ENCODE assay signal across 15 cellular contexts in genomic region chr18:48875314-48875941, GRCh38.
DNase-seq lines count a peak whose midpoint lies in the region; ATAC-seq, FAIRE-seq and TF ChIP-seq lines count a peak whose summit lies in the region.
"Had no signal": no experiment of that assay in that cellular context is flagged by ENCODE, and none has a peak within 500 bp of the region (broad histone marks: within the 10 kb centered on the region; RNA-seq: fewer than 3 reads in every experiment).

No MANE protein-coding gene starts in this region.

- H2AFZ ChIP-seq in GM23338 (peak overlapping the region; percentile 83), trophoblast cell (ENCODE audit: insufficient read depth, low read length, poor library complexity) (no peak overlapping the region)

- no peak overlapping the region for H3K4me3 ChIP-seq in GM23338
- no peak overlapping the region for H3K4me3 ChIP-seq in Panc1 (ENCODE audit: low read depth in 2 of 2, low read length in 2 of 2)
- H3K4me3 ChIP-seq in kidney (ENCODE audit: low read length in 2 of 2) = no peak overlapping the region
- H3K4me3 ChIP-seq in trophoblast cell (ENCODE audit: low read depth, low read length) = no peak overlapping the region
- H3K4me3 ChIP-seq: MG63 had no signal

- H3K4me2 ChIP-seq in GM23338 (no peak overlapping the region), trophoblast cell (ENCODE audit: low read length) (no peak overlapping the region)

- H3K9me3 Mint-ChIP-seq in GM23338 = no peaks in the 10 kb centered on the region; the same call in 2 of the 3 replicates
- no peaks in the 10 kb centered on the region for H3K9me3 Mint-ChIP-seq in activated CD4-positive, alpha-beta T cell treated with anti-CD3 and anti-CD28 coated beads, Interleukin-2, amount 10 ng/mL, durations not matched to agents 7 days and 5 days

- no peak for DNase-seq in GM23338 (ENCODE audit: low spot score)
- DNase-seq in Panc1 (ENCODE audit: low read depth, low spot score) = no peak
- peak; percentile 44 for DNase-seq in kidney
- no peak for DNase-seq in trophoblast cell
- no peak for DNase-seq in activated CD4-positive, alpha-beta T cell treated with anti-CD3 and anti-CD28 coated beads, Interleukin-2, amount 10 ng/mL, durations not matched to agents 7 days and 5 days
- DNase-seq in caudate nucleus (lab: John Stamatoyannopoulos, UW) = no peak
- no peak for DNase-seq in SK-N-DZ (ENCODE audit: low spot score)
- DNase-seq: EL, HFFc6, MG63, NCI-H1436, NCI-H2029 treated with DMSO at 0.1 percent for 48 hours, NCI-H510A had no signal

- peaks cover 6% of the 10 kb centered on the region; the same call in 1 of the 2 replicates for H3K9me2 ChIP-seq in GM23338 (ENCODE audit: insufficient read depth)

- H3K9ac ChIP-seq in kidney (ENCODE audit: low read length in 2 of 2) (no peak overlapping the region), trophoblast cell (ENCODE audit: low read length) (no peak overlapping the region)

- H4K91ac ChIP-seq in trophoblast cell (ENCODE audit: low read depth, low read length) = peak overlapping the region; percentile 99

- H3K18ac ChIP-seq in trophoblast cell (ENCODE audit: low read length) = peak overlapping the region; percentile 84

- TF ChIP-seq CTCF in GM23338 (conservative IDR thresholded peaks at IDR 0.05; ENCODE audit: low read depth in 2 of 2) (no peak), Panc1 (IDR thresholded peaks at IDR 0.05) (no peak), kidney (IDR thresholded peaks at IDR 0.05; ENCODE audit: borderline replicate concordance, extremely low read depth, insufficient read depth) (no peak)

- H3K9me3 ChIP-seq in Panc1 (ENCODE audit: control insufficient read depth, insufficient read depth, low read depth, low read length) = no peaks in the 10 kb centered on the region
- H3K9me3 ChIP-seq in kidney (ENCODE audit: control insufficient read depth in 1 of 2, low read length in 2 of 2) = no peaks in the 10 kb centered on the region
- H3K9me3 ChIP-seq in trophoblast cell (ENCODE audit: insufficient read depth, low read depth, low read length) = no peaks in the 10 kb centered on the region
- H3K9me3 ChIP-seq: MG63 had no signal

- H2BK5ac ChIP-seq in trophoblast cell (ENCODE audit: low read depth, low read length, poor library complexity) = peak overlapping the region; percentile 54

- H3K36me3 ChIP-seq in GM23338 (ENCODE audit: insufficient read depth) (no peaks in the 10 kb centered on the region), Panc1 (ENCODE audit: control insufficient read depth, insufficient read depth, low read length) (no peaks in the 10 kb centered on the region), kidney (ENCODE audit: control insufficient read depth in 1 of 2, insufficient read depth in 2 of 2, low read length in 2 of 2) (no peaks in the 10 kb centered on the region), trophoblast cell (ENCODE audit: control insufficient read depth in 1 of 2, insufficient read depth in 2 of 2, low read length in 2 of 2) (peaks cover 0 to 2% of the 10 kb centered on the region in 2 experiments)
- H3K36me3 ChIP-seq: MG63 had no signal

- peak overlapping the region; percentile 27 for H3K4ac ChIP-seq in trophoblast cell (ENCODE audit: low read depth, low read length)

- WGBS in trophoblast cell (ENCODE audit: extremely low coverage, insufficient coverage, insufficient read length) = no CpG with 5 or more reads among the region's 18 CpGs

- peak overlapping the region; percentile 35 for H4K8ac ChIP-seq in trophoblast cell (ENCODE audit: low read depth, low read length)

- POLR2A ChIA-PET in Panc1 (lab: Charles Lee) = interaction anchor here (0.6 kb wide), 2 partner anchors 54 to 363 kb away, joined by 3 read pairs; no protein-coding TSS in a partner anchor
- POLR2A ChIA-PET in activated CD4-positive, alpha-beta T cell treated with anti-CD3 and anti-CD28 coated beads, Interleukin-2, amount 10 ng/mL, durations not matched to agents 7 days and 5 days (lab: Charles Lee) = no interaction called here

- H3K79me2 ChIP-seq in GM23338 (replicated peaks; ENCODE audit: insufficient read depth) (no peaks in the 10 kb centered on the region), trophoblast cell (ENCODE audit: control insufficient read depth, insufficient read depth, low read length, poor library complexity) (peaks cover 20% of the 10 kb centered on the region)

- no peaks in the 10 kb centered on the region for H3K27me3 ChIP-seq in GM23338 (ENCODE audit: insufficient read depth)
- H3K27me3 ChIP-seq in Panc1 (ENCODE audit: control insufficient read depth, insufficient read depth, low read length) = no peaks in the 10 kb centered on the region
- H3K27me3 ChIP-seq in trophoblast cell (ENCODE audit: insufficient read depth, low read length) = no peaks in the 10 kb centered on the region
- H3K27me3 ChIP-seq: MG63 had no signal

- FAIRE-seq in kidney (lab: Jason Lieb, UNC) = no peak
- FAIRE-seq: H1 had no signal

- no peak overlapping the region for H3K23ac ChIP-seq in trophoblast cell (ENCODE audit: low read length)

- H3K4me3 Mint-ChIP-seq in GM23338 = no peak overlapping the region
- H3K4me3 Mint-ChIP-seq in activated CD4-positive, alpha-beta T cell treated with anti-CD3 and anti-CD28 coated beads, Interleukin-2, amount 10 ng/mL, durations not matched to agents 7 days and 5 days = no peak overlapping the region
- H3K4me3 Mint-ChIP-seq: HFFc6 had no signal

- H2BK120ac ChIP-seq in trophoblast cell (ENCODE audit: insufficient read depth, low read length, poor library complexity) = peak overlapping the region; percentile 95

- peaks cover 24% of the 10 kb centered on the region for H3K27me3 Mint-ChIP-seq in GM23338 (ENCODE audit: insufficient read depth, low read depth, poor library complexity)
- H3K27me3 Mint-ChIP-seq in activated CD4-positive, alpha-beta T cell treated with anti-CD3 and anti-CD28 coated beads, Interleukin-2, amount 10 ng/mL, durations not matched to agents 7 days and 5 days = peaks cover 2% of the 10 kb centered on the region

- CTCF ChIA-PET in Panc1 (lab: Charles Lee) = no interaction called here
- CTCF ChIA-PET in activated CD4-positive, alpha-beta T cell treated with anti-CD3 and anti-CD28 coated beads, Interleukin-2, amount 10 ng/mL, durations not matched to agents 7 days and 5 days (lab: Charles Lee) = interaction anchor here (1.9 kb wide), 1 partner anchor 85 kb away, joined by 4 read pairs; no protein-coding TSS in a partner anchor

- H3K27ac Mint-ChIP-seq in GM23338 = no peak overlapping the region
- no peak overlapping the region for H3K27ac Mint-ChIP-seq in activated CD4-positive, alpha-beta T cell treated with anti-CD3 and anti-CD28 coated beads, Interleukin-2, amount 10 ng/mL, durations not matched to agents 7 days and 5 days
- H3K27ac Mint-ChIP-seq: HFFc6 had no signal

- H2AK5ac ChIP-seq in trophoblast cell (ENCODE audit: low read length) = peak overlapping the region; percentile 95

- H3K4me1 ChIP-seq in GM23338 (ENCODE audit: insufficient read depth) = peaks cover 5% of the 10 kb centered on the region
- peaks cover 37% of the 10 kb centered on the region for H3K4me1 ChIP-seq in Panc1 (ENCODE audit: control insufficient read depth, insufficient read depth, low read length)
- H3K4me1 ChIP-seq in kidney (ENCODE audit: control insufficient read depth in 1 of 2, insufficient read depth in 1 of 2, low read depth in 1 of 2, low read length in 2 of 2) = peaks cover 0 to 6% of the 10 kb centered on the region in 2 donors
- H3K4me1 ChIP-seq in trophoblast cell (ENCODE audit: control insufficient read depth in 1 of 2, insufficient read depth in 2 of 2, low read length in 2 of 2) = peaks cover 57% of the 10 kb centered on the region in 2 experiments

- H3K79me1 ChIP-seq in trophoblast cell (ENCODE audit: low read length) = peaks cover 70% of the 10 kb centered on the region

- intact Hi-C loops in Panc1 (cut with micrococcal nuclease; ENCODE audit: unreplicated experiment) (no loop called here), kidney (cut with DNase I) (no loop called here)

- ATAC-seq in GM23338 (no peak), Panc1 (peak; percentile 3; the same call in 1 of the 2 replicates), HG02884 (IDR thresholded peaks at IDR 0.05; ENCODE audit: unreplicated experiment) (no peak)

- no peaks in the 10 kb centered on the region for H3K36me3 Mint-ChIP-seq in GM23338 (ENCODE audit: low read depth)
- H3K36me3 Mint-ChIP-seq in activated CD4-positive, alpha-beta T cell treated with anti-CD3 and anti-CD28 coated beads, Interleukin-2, amount 10 ng/mL, durations not matched to agents 7 days and 5 days (ENCODE audit: low read depth) = no peaks in the 10 kb centered on the region

- no TSS peak for BruUV-seq in Panc1 (replicated peaks; lab: Mats Ljungman, UMichigan)

- H3K27ac ChIP-seq in GM23338 (ENCODE audit: low read depth) = no peak overlapping the region
- peak overlapping the region; percentile 73; the same call in 1 of the 2 replicates for H3K27ac ChIP-seq in Panc1 (ENCODE audit: low read length)
- no peak overlapping the region for H3K27ac ChIP-seq in kidney (ENCODE audit: low read depth in 2 of 2, low read length in 2 of 2)
- no peak overlapping the region for H3K27ac ChIP-seq in trophoblast cell (ENCODE audit: low read depth, low read length)
- no peak overlapping the region for H3K27ac ChIP-seq in caudate nucleus (ENCODE audit: low read depth, low read length)

- peak overlapping the region; percentile 100 for H2BK12ac ChIP-seq in trophoblast cell (ENCODE audit: low read length)

- in situ Hi-C loops in Panc1 (cut with HindIII; ENCODE audit: low pct_unique_long_range_greater_than_20kb, low sequenced_read_pairs) = no loop called here

- no peaks in the 10 kb centered on the region for H4K20me1 ChIP-seq in GM23338 (replicated peaks; ENCODE audit: insufficient read depth)

- H4K12ac ChIP-seq in trophoblast cell (ENCODE audit: low read depth, low read length) = no peak overlapping the region

- peaks cover 23% of the 10 kb centered on the region for H3K4me1 Mint-ChIP-seq in GM23338
- peaks cover 6% of the 10 kb centered on the region for H3K4me1 Mint-ChIP-seq in activated CD4-positive, alpha-beta T cell treated with anti-CD3 and anti-CD28 coated beads, Interleukin-2, amount 10 ng/mL, durations not matched to agents 7 days and 5 days

- no peaks in the 10 kb centered on the region for H3F3A ChIP-seq in GM23338 (replicated peaks; ENCODE audit: low read depth)

- H3K14ac ChIP-seq in trophoblast cell (ENCODE audit: low read length) = peak overlapping the region; percentile 98

TF ChIP-seq in GM23338, 12 proteins besides CTCF, POLR2A, EP300 and RAD21 (continues in another document):
- no peak for TF ChIP-seq ZNF114 (CRISPR knock-in tag; IDR thresholded peaks at IDR 0.05)
- TF ChIP-seq JUNB (IDR thresholded peaks at IDR 0.05; ENCODE audit: unreplicated experiment) = no peak
- TF ChIP-seq POLR2AphosphoS5 (IDR thresholded peaks at IDR 0.05; ENCODE audit: low read depth) = no peak
- no peak for TF ChIP-seq NANOG (IDR thresholded peaks at IDR 0.05; ENCODE audit: borderline replicate concordance)
- TF ChIP-seq EZH2phosphoT487 (IDR thresholded peaks at IDR 0.05; ENCODE audit: unreplicated experiment) = no peak
- TF ChIP-seq STAT1 (IDR thresholded peaks at IDR 0.05; ENCODE audit: unreplicated experiment) = no peak
